25 cellular contexts compared by ENCODE assay signal in genomic region chrX:2446815-2447214, GRCh38.
"Had no signal": no experiment of that assay in that cellular context is flagged by ENCODE, and none has a peak within 500 bp of the region (broad histone marks: within the 10 kb centered on the region; RNA-seq: fewer than 3 reads in every experiment).

No MANE protein-coding gene starts in this region.

- H3K27me3 Mint-ChIP-seq: effector memory CD8-positive, alpha-beta T cell; memory B cell; progenitor cell of endocrine pancreas; stimulated activated memory B cell treated with anti-CD40 and anti-IgM and Interleukin-4, amounts not matched to agents 10 μg/mL and 1 μg/mL and 100 μg/mL, for 72 hours had no signal

- ATAC-seq: effector memory CD8-positive, alpha-beta T cell; left ventricle myocardium superior; natural killer cell; pancreas; stimulated activated memory B cell treated with anti-CD40 and anti-IgM and Interleukin-4, amounts not matched to agents 10 μg/mL and 1 μg/mL and 100 μg/mL, for 72 hours; stimulated activated naive CD8-positive, alpha-beta T cell treated with anti-CD3 and anti-CD28 coated beads, Interleukin-15, Interleukin-2, amounts not matched to agents 100 U/mL and 50 U/mL, for 24 hours had no signal

- DNase-seq: dermis blood vessel endothelial cell; effector memory CD8-positive, alpha-beta T cell; erythroblast; esophagus squamous epithelium; foreskin melanocyte; glutamatergic neuron; heart right ventricle; hippocampal formation; left ventricle myocardium superior; natural killer cell; stimulated activated CD4-positive, alpha-beta T cell treated with anti-CD3 and anti-CD28 coated beads, Interleukin-4, amount 100 ng/mL, for 4 hours; stimulated activated naive CD8-positive, alpha-beta T cell treated with anti-CD3 and anti-CD28 coated beads, Interleukin-15, Interleukin-2, amounts not matched to agents 100 U/mL and 50 U/mL, for 24 hours; substantia nigra had no signal

- H3K27ac ChIP-seq: coronary artery, esophagus squamous epithelium, heart right ventricle, neutrophil, pancreas, sigmoid colon, thoracic aorta, tibial nerve had no signal

- H3K9me3 Mint-ChIP-seq: memory B cell, natural killer cell had no signal

- H3K36me3 Mint-ChIP-seq: natural killer cell had no signal

- H3K4me1 ChIP-seq: pancreas had no signal

- FAIRE-seq: endometrium, islet of Langerhans, pancreas had no signal

- H3K27ac Mint-ChIP-seq: effector memory CD8-positive, alpha-beta T cell; memory B cell; natural killer cell; progenitor cell of endocrine pancreas; stimulated activated memory B cell treated with anti-CD40 and anti-IgM and Interleukin-4, amounts not matched to agents 10 μg/mL and 1 μg/mL and 100 μg/mL, for 72 hours had no signal

- H3K4me3 Mint-ChIP-seq: effector memory CD8-positive, alpha-beta T cell; memory B cell; natural killer cell; stimulated activated memory B cell treated with anti-CD40 and anti-IgM and Interleukin-4, amounts not matched to agents 10 μg/mL and 1 μg/mL and 100 μg/mL, for 72 hours had no signal

- H3K36me3 ChIP-seq: esophagus squamous epithelium, neutrophil, pancreas, sigmoid colon had no signal

- H3K9me3 ChIP-seq: esophagus squamous epithelium, neutrophil, pancreas, sigmoid colon, thoracic aorta, tibial nerve had no signal

- H3K27me3 ChIP-seq: esophagus squamous epithelium, heart right ventricle, neutrophil, pancreas, sigmoid colon, tibial nerve had no signal

- H3K4me3 ChIP-seq: coronary artery, esophagus squamous epithelium, heart right ventricle, lung, pancreas, sigmoid colon, thoracic aorta, tibial nerve had no signal
